Comparison of ENCODE assay signal across 5 cellular contexts in the genomic region with DNA sequence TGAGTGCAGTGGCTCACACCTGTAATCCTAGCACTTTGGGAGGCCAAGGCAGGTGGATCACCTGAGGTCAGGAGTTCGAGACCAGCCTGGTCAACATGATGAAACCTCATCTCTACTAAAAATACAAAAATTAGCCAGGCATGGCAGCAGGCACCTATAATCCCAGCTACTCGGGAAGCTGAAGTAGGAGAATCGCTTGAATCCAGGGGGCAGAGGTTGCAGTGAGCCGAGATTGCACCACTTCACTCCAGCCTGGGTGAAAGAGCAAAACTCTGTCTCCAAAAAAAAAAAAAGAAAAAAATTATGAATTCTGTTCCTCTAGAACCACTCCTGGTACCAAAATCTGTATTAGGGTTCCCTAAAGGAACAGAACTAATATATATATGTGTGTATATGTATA.
DNase-seq lines count a peak whose midpoint lies in the region; ATAC-seq, FAIRE-seq and TF ChIP-seq lines count a peak whose summit lies in the region.
"Not testable (repeated sequence)": the region's sequence is repeated elsewhere in the genome, so short reads cannot be mapped to it uniquely, and the experiment has no call there.

No MANE protein-coding gene starts in this region.

- FAIRE-seq in HepG2 (lab: Jason Lieb, UNC), result not testable (repeated sequence)

- in situ Hi-C loops in HepG2 (cut with HindIII; ENCODE audit: extremely low pct_ligation_motif_present, low pct_unique_long_range_greater_than_20kb), result not testable (repeated sequence)

- not testable (repeated sequence) for H3K4me2 ChIP-seq in HepG2 (ENCODE audit: low read depth, low read length)

- H3K27ac ChIP-seq in HepG2 (ENCODE audit: extremely low read length, insufficient read depth, low read length), result peak overlapping the region; percentile 58
- H3K27ac ChIP-seq in liver (ENCODE audit: low read depth in 1 of 2, low read length in 2 of 2), result not testable (repeated sequence)
- peak overlapping the region in 2 of 3 donors; percentile 24 to 70 for H3K27ac ChIP-seq in right lobe of liver
- H3K27ac ChIP-seq in subcutaneous abdominal adipose tissue (ENCODE audit: low read depth, low read length), result peak overlapping the region; percentile 94

- DNase-seq in left lobe of liver (ENCODE audit: low spot score) (peak; percentile 66), right lobe of liver (peak in 1 of 3 donors; percentile 71)
- not testable (repeated sequence) for DNase-seq in HepG2 (ENCODE audit: low spot score)

- TF ChIP-seq CTCF in HepG2 (CRISPR knock-in tag; IDR thresholded peaks at IDR 0.05); liver (IDR thresholded peaks at IDR 0.05; ENCODE audit: low read depth, low read length, missing input control); right lobe of liver (IDR thresholded peaks at IDR 0.05): not testable (repeated sequence)

- CTCF ChIA-PET in HepG2 (lab: Yijun Ruan, JAX; ENCODE audit: low intra/inter-chr PET ratio, low total read pairs), result not testable (repeated sequence)

- peaks cover 34% of the 10 kb centered on the region for H3K4me1 ChIP-seq in HepG2 (ENCODE audit: insufficient read depth, low read length)
- H3K4me1 ChIP-seq in liver (ENCODE audit: control insufficient read depth in 4 of 4, insufficient read depth in 4 of 4, low read length in 3 of 4), result peaks cover 2 to 26% (median 12%) of the 10 kb centered on the region in 4 donors
- H3K4me1 ChIP-seq in right lobe of liver, result peaks cover 0 to 26% (median 5%) of the 10 kb centered on the region in 4 donors
- H3K4me1 ChIP-seq in subcutaneous abdominal adipose tissue (ENCODE audit: control insufficient read depth in 5 of 5, insufficient read depth in 5 of 5, low read length in 5 of 5), result peaks cover 6 to 28% (median 19%) of the 10 kb centered on the region in 5 donors

- H3K4me3 ChIP-seq in HepG2 (replicated peaks in 1 of 3; ENCODE audit: insufficient read depth in 1 of 3, low read depth in 2 of 3, low read length in 3 of 3); liver (ENCODE audit: low read depth in 1 of 3, low read length in 3 of 3); right lobe of liver; subcutaneous abdominal adipose tissue (ENCODE audit: low read depth in 1 of 5, low read length in 5 of 5): not testable (repeated sequence)

- H4K20me1 ChIP-seq in HepG2 (ENCODE audit: insufficient read depth, low read length), result not testable (repeated sequence)

- peak; percentile 39 for ATAC-seq in left lobe of liver
- not testable (repeated sequence) for ATAC-seq in HepG2
- peak; percentile 31 to 64 (median 52) for ATAC-seq in right lobe of liver

- H3K9me3 ChIP-seq in HepG2 (ENCODE audit: low read length); liver (ENCODE audit: control insufficient read depth in 4 of 4, low read length in 3 of 4); right lobe of liver; subcutaneous abdominal adipose tissue (ENCODE audit: control insufficient read depth in 5 of 5, low read length in 5 of 5): not testable (repeated sequence)

- not testable (repeated sequence) for BruUV-seq in HepG2 (replicated peaks; lab: Mats Ljungman, UMichigan)

- intact Hi-C loops in HepG2 (cut with micrococcal nuclease; ENCODE audit: unreplicated experiment), result loop anchor here (5.0 kb wide), 1 partner anchor 52 kb away; no protein-coding TSS in a partner anchor
- intact Hi-C loops in right lobe of liver (cut with DNase I), result not testable (repeated sequence)

- H2AFZ ChIP-seq in HepG2 (ENCODE audit: low read length), result not testable (repeated sequence)

- POLR2A ChIA-PET in HepG2 (lab: Yijun Ruan, JAX), result not testable (repeated sequence)

- not testable (repeated sequence) for H3K36me3 ChIP-seq in HepG2 (replicated peaks in 1 of 2; ENCODE audit: control insufficient read depth in 1 of 2, insufficient read depth in 2 of 2, low read length in 2 of 2); liver (ENCODE audit: control insufficient read depth in 4 of 4, insufficient read depth in 3 of 4, low read depth in 1 of 4, low read length in 3 of 4); right lobe of liver; subcutaneous abdominal adipose tissue (ENCODE audit: control insufficient read depth in 5 of 5, insufficient read depth in 5 of 5, low read length in 5 of 5)

- not testable (repeated sequence) for TF ChIP-seq RAD21 in HepG2 (CRISPR knock-in tag; IDR thresholded peaks at IDR 0.05)
- TF ChIP-seq RAD21 in liver (IDR thresholded peaks at IDR 0.05), result peak in 1 of 2 donors; percentile 37

- not testable (repeated sequence) for H3K79me2 ChIP-seq in HepG2 (ENCODE audit: insufficient read depth, low read length)

- not testable (repeated sequence) for H3K9ac ChIP-seq in HepG2 (ENCODE audit: insufficient read depth, low read depth, low read length); liver (ENCODE audit: low read depth in 1 of 2, low read length in 2 of 2); subcutaneous abdominal adipose tissue (ENCODE audit: low read length in 5 of 5)

- TF ChIP-seq EP300 in HepG2 (IDR thresholded peaks at IDR 0.05; ENCODE audit: low read depth in 2 of 2, low read length in 2 of 2); HepG2 (CRISPR knock-in tag; IDR thresholded peaks at IDR 0.05; ENCODE audit: borderline replicate concordance): not testable (repeated sequence)

- 4% methylated on average over 4 of the region's 4 CpGs for WGBS in HepG2 (ENCODE audit: low lambda C conversion rate)
- 46% methylated on average over 4 of the region's 4 CpGs for WGBS in liver
- 46% methylated on average over 2 of the region's 4 CpGs for WGBS in right lobe of liver (ENCODE audit: insufficient coverage, low coverage, low lambda C conversion rate, missing lambda C conversion rate)

- not testable (repeated sequence) for H3K27me3 ChIP-seq in HepG2 (ENCODE audit: control insufficient read depth in 1 of 2, insufficient read depth in 2 of 2, low read length in 2 of 2); liver (ENCODE audit: control insufficient read depth in 4 of 4, insufficient read depth in 4 of 4, low read length in 3 of 4); right lobe of liver; subcutaneous abdominal adipose tissue (ENCODE audit: control insufficient read depth in 5 of 5, insufficient read depth in 4 of 5, low read length in 5 of 5)

- not testable (repeated sequence) for TF ChIP-seq POLR2A in HepG2 (IDR thresholded peaks at IDR 0.05; ENCODE audit: insufficient read depth in 1 of 2, low read depth in 2 of 2, low read length in 2 of 2); right lobe of liver (IDR thresholded peaks at IDR 0.05)

TF ChIP-seq in liver, 16 proteins besides CTCF, POLR2A, EP300 and RAD21:
- TF ChIP-seq JUND (IDR thresholded peaks at IDR 0.05) (peak in 1 of 2 donors; percentile 21), RXRA (IDR thresholded peaks at IDR 0.05) (peak; percentile 59 to 66), HNF4A (conservative IDR thresholded peaks at IDR 0.05) (peak; percentile 63 to 70), SP1 (IDR thresholded peaks at IDR 0.05) (peak; percentile 45)
TF ChIP-seq in liver: peak in this region for 4; not testable (repeated sequence) for 12.
